In the genomic region with DNA sequence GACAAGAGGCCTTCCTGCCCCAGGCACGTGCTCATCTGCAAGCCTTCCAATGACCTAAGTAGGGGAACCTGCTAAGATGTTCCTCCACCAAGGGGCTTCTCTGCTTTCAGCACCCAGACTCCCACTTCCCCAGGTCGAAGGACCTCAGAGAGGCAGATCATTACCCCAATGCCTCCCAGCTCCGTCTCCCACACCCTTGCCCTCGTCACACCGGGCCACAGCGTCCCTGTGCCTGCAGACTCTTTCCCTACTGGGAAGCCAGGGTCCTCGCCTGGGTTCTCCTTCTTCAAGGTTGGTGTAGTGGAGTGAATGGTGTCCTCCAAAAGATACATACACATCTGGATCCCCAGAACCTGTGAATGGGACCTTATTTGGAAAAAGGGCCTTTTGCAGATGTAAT, we compare ENCODE assay signal across 18 cellular contexts.
"Had no signal": no experiment of that assay in that cellular context is flagged by ENCODE, and none has a peak within 500 bp of the region (broad histone marks: within the 10 kb centered on the region; RNA-seq: fewer than 3 reads in every experiment).

No MANE protein-coding gene starts in this region.

- H3K9me3 ChIP-seq: SJSA1 had no signal

- H3K4me1 ChIP-seq: SJSA1 had no signal

- H3K36me3 ChIP-seq: SJSA1 had no signal

- H3K27me3 ChIP-seq: SJSA1 had no signal

- H3K4me3 ChIP-seq: SJSA1 had no signal

- H3K9me3 Mint-ChIP-seq: IgD-negative memory B cell had no signal

- DNase-seq: KBM-7, MV-4-11, NCI-H1048, NCI-H1105, NCI-H1417, NCI-H1436 treated with DMSO at 0.1 percent for 48 hours, NCI-H1694, NCI-H187 treated with DMSO at 0.1 percent for 48 hours, NCI-H2029 treated with DMSO at 0.1 percent for 48 hours, NCI-H345, NCI-H69, NCI-H774, Right ventricle myocardium superior, RPMI8226, SIG-M5 had no signal

- H3K27ac ChIP-seq: HL-60, SJSA1 had no signal
